17 cellular contexts compared by ENCODE assay signal in genomic region chr4:101280866-101281600, GRCh38.
A peak's percentile ranks its signal among the peaks of the same experiment; 100 is the strongest.
DNase-seq lines count a peak whose midpoint lies in the region; ATAC-seq and TF ChIP-seq lines count a peak whose summit lies in the region.
"Had no signal": no experiment of that assay in that cellular context is flagged by ENCODE, and none has a peak within 500 bp of the region (broad histone marks: within the 10 kb centered on the region; RNA-seq: fewer than 3 reads in every experiment).

No MANE protein-coding gene starts in this region.

- H3K9me3 Mint-ChIP-seq in immature natural killer cell = no peaks in the 10 kb centered on the region

- peaks cover 82 to 100% of the 10 kb centered on the region in 2 donors for H3K4me1 Mint-ChIP-seq in immature natural killer cell

- H3K27ac Mint-ChIP-seq in immature natural killer cell = peak overlapping the region in 5 of 6 donors; percentile 17 to 74 (median 49)

- ATAC-seq in left ventricle myocardium superior (peak; percentile 53), left cardiac atrium (no peak), GM21367 (IDR thresholded peaks at IDR 0.05; ENCODE audit: unreplicated experiment) (no peak), HG03432 (IDR thresholded peaks at IDR 0.05; ENCODE audit: unreplicated experiment) (no peak), GM19328 (IDR thresholded peaks at IDR 0.05; ENCODE audit: unreplicated experiment) (no peak)
- ATAC-seq: PC-3 had no signal

- TF ChIP-seq CTCF in choroid plexus epithelial cell (conservative IDR thresholded peaks at IDR 0.05; ENCODE audit: low read depth, low read length) = no peak

- H3K4me3 Mint-ChIP-seq in immature natural killer cell = peak overlapping the region in 2 of 5 donors; percentile 7 to 8

- DNase-seq in left ventricle myocardium superior = no peak
- DNase-seq in left cardiac atrium = no peak
- DNase-seq in choroid plexus epithelial cell (ENCODE audit: low read depth) = peak; percentile 28
- no peak for DNase-seq in immature natural killer cell
- no peak for DNase-seq in stimulated activated CD4-positive, alpha-beta T cell treated with anti-CD3 and anti-CD28 coated beads, Interleukin-1b, Interleukin-23, amount 100 ng/mL, for 48 hours
- DNase-seq: COR-L47, GF-D8, H7, NCI-H187, NCI-H2171, NCI-H510A, NCI-H774, PC-3 had no signal

- intact Hi-C loops in left ventricle myocardium superior (cut with micrococcal nuclease) = no loop called here
- intact Hi-C loops in left cardiac atrium (cut with DNase I) = no loop called here

- no peak overlapping the region for H3K4me3 ChIP-seq in choroid plexus epithelial cell (ENCODE audit: low read depth, low read length)
- H3K4me3 ChIP-seq: SJSA1 had no signal

- H3K27me3 Mint-ChIP-seq in immature natural killer cell (ENCODE audit: low read depth in 3 of 3) = peaks cover 0 to 2% (median 1%) of the 10 kb centered on the region in 3 donors

- H3K36me3 Mint-ChIP-seq in immature natural killer cell = no peaks in the 10 kb centered on the region
